Comparison of ENCODE assay signal across 6 cellular contexts in genomic region chr21:29670228-29670627, GRCh38.
"Had no signal": no experiment of that assay in that cellular context is flagged by ENCODE, and none has a peak within 500 bp of the region (broad histone marks: within the 10 kb centered on the region; RNA-seq: fewer than 3 reads in every experiment).

No MANE protein-coding gene starts in this region.

- FAIRE-seq: HepG2, HTR-8/SVneo had no signal

- H3K27ac Mint-ChIP-seq: IgD-negative memory B cell had no signal

- H3K27ac ChIP-seq: HL-60 had no signal

- DNase-seq: IMR-90, KBM-7 had no signal

- ATAC-seq: HepG2 had no signal

- H3K4me3 Mint-ChIP-seq: IgD-negative memory B cell had no signal

- H3K36me3 Mint-ChIP-seq: IgD-negative memory B cell had no signal
